In genomic region chr14:34722723-34723545, GRCh38 we compare ENCODE assay signal across 1 cellular context.
A peak's percentile ranks its signal among the peaks of the same experiment; 100 is the strongest.
TF ChIP-seq lines count a peak whose summit lies in the region.

No MANE protein-coding gene starts in this region.

TF ChIP-seq in HepG2, 621 proteins besides CTCF, POLR2A, EP300 and RAD21 (continued from another document):
- TF ChIP-seq, protein P1, sequence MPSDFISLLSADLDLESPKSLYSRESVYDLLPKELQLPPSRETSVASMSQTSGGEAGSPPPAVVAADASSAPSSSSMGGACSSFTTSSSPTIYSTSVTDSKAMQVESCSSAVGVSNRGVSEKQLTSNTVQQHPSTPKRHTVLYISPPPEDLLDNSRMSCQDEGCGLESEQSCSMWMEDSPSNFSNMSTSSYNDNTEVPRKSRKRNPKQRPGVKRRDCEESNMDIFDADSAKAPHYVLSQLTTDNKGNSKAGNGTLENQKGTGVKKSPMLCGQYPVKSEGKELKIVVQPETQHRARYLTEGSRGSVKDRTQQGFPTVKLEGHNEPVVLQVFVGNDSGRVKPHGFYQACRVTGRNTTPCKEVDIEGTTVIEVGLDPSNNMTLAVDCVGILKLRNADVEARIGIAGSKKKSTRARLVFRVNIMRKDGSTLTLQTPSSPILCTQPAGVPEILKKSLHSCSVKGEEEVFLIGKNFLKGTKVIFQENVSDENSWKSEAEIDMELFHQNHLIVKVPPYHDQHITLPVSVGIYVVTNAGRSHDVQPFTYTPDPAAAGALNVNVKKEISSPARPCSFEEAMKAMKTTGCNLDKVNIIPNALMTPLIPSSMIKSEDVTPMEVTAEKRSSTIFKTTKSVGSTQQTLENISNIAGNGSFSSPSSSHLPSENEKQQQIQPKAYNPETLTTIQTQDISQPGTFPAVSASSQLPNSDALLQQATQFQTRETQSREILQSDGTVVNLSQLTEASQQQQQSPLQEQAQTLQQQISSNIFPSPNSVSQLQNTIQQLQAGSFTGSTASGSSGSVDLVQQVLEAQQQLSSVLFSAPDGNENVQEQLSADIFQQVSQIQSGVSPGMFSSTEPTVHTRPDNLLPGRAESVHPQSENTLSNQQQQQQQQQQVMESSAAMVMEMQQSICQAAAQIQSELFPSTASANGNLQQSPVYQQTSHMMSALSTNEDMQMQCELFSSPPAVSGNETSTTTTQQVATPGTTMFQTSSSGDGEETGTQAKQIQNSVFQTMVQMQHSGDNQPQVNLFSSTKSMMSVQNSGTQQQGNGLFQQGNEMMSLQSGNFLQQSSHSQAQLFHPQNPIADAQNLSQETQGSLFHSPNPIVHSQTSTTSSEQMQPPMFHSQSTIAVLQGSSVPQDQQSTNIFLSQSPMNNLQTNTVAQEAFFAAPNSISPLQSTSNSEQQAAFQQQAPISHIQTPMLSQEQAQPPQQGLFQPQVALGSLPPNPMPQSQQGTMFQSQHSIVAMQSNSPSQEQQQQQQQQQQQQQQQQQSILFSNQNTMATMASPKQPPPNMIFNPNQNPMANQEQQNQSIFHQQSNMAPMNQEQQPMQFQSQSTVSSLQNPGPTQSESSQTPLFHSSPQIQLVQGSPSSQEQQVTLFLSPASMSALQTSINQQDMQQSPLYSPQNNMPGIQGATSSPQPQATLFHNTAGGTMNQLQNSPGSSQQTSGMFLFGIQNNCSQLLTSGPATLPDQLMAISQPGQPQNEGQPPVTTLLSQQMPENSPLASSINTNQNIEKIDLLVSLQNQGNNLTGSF (CRISPR knock-in tag; IDR thresholded peaks at IDR 0.05), result no peak
- no peak for TF ChIP-seq ZNF460 (CRISPR knock-in tag; IDR thresholded peaks at IDR 0.05; ENCODE audit: borderline replicate concordance)
- TF ChIP-seq DR1 (CRISPR knock-in tag; IDR thresholded peaks at IDR 0.05), result no peak
- TF ChIP-seq, protein P2, sequence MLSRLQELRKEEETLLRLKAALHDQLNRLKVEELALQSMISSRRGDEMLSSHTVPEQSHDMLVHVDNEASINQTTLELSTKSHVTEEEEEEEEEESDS (CRISPR knock-in tag; IDR thresholded peaks at IDR 0.05; ENCODE audit: borderline replicate concordance), result 0 out of 2 replicates have a peak, but pooled peaks have one; percentile 18
- TF ChIP-seq SKI (IDR thresholded peaks at IDR 0.05; ENCODE audit: partially characterized antibody), result no peak
- TF ChIP-seq ZNF878 (CRISPR knock-in tag; IDR thresholded peaks at IDR 0.05), result 0 out of 2 replicates have a peak, but pooled peaks have one; percentile 21
- no peak for TF ChIP-seq NR2F2 (IDR thresholded peaks at IDR 0.05; ENCODE audit: borderline replicate concordance, low read depth)
- TF ChIP-seq CEBPB (IDR thresholded peaks at IDR 0.05; ENCODE audit: borderline replicate concordance, low read depth, low read length), result no peak
- TF ChIP-seq, protein P3, sequence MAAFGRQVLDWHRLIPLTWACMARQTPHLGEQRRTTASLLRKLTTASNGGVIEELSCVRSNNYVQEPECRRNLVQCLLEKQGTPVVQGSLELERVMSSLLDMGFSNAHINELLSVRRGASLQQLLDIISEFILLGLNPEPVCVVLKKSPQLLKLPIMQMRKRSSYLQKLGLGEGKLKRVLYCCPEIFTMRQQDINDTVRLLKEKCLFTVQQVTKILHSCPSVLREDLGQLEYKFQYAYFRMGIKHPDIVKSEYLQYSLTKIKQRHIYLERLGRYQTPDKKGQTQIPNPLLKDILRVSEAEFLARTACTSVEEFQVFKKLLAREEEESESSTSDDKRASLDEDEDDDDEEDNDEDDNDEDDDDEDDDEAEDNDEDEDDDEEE (CRISPR knock-in tag; IDR thresholded peaks at IDR 0.05), result no peak
- TF ChIP-seq THRA (CRISPR knock-in tag; IDR thresholded peaks at IDR 0.05; ENCODE audit: borderline replicate concordance), result 0 out of 2 replicates have a peak, but pooled peaks have one; percentile 8
- no peak for TF ChIP-seq ZNF264 (CRISPR knock-in tag; IDR thresholded peaks at IDR 0.05)
- no peak for TF ChIP-seq ZNF34 (CRISPR knock-in tag; IDR thresholded peaks at IDR 0.05; ENCODE audit: borderline replicate concordance)
- no peak for TF ChIP-seq XBP1 (CRISPR knock-in tag; IDR thresholded peaks at IDR 0.05)
- TF ChIP-seq FOXA3 (CRISPR knock-in tag; IDR thresholded peaks at IDR 0.05), result peak; percentile 19; the same call in 1 of the 2 replicates
- no peak for TF ChIP-seq RBFOX2 (IDR thresholded peaks at IDR 0.05; ENCODE audit: low read depth, low read length)
- no peak for TF ChIP-seq SMARCC2 (IDR thresholded peaks at IDR 0.05)
- no peak for TF ChIP-seq ZNF660 (CRISPR knock-in tag; IDR thresholded peaks at IDR 0.05; ENCODE audit: borderline replicate concordance, low read depth)
- TF ChIP-seq HNRNPH1 (optimal IDR thresholded peaks at IDR 0.05; ENCODE audit: low read depth, low read length), result no peak
- TF ChIP-seq BCL6 (CRISPR knock-in tag; IDR thresholded peaks at IDR 0.05), result no peak; the same call in 1 of the 2 replicates
